In the genomic region with DNA sequence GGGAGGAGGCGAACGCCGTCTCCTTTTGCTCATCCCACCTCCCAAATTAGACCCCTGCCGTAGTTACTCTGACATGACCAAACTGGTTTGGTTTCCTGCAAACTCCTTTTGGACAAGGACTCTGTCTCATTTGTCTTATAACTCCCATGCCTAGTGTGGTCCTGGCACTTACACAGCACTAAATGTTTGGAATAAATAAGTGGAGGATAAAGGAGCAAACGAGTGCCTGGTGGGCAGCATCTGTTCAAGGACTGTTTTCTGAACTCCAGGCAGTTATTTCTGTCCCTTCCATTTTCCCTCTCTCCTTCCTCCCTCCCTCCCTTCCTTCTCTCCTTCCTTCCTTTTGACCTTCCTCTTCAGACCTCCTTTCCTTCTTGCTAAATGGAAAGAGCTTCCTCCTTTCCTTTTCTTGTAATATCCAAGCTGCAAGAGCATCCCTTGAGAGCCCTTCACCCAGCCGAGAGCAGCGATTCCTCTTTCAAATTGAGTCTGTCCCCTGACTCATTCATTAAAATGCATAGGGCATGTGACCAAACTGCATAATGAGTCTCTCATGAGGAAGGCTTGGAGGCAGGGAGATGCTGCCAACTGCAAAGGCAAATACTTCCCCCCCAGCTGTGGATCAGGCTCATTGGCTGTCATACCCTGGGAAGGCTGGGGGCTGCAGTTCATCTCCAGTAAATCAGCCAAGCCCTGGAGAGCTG, we compare ENCODE assay signal across 1 cellular context.
A peak's percentile ranks its signal among the peaks of the same experiment; 100 is the strongest.
TF ChIP-seq lines count a peak whose summit lies in the region.

No MANE protein-coding gene starts in this region.

TF ChIP-seq in HepG2, 621 proteins besides CTCF, POLR2A, EP300 and RAD21:
- peak; percentile 42 for TF ChIP-seq PCBP2 (optimal IDR thresholded peaks at IDR 0.05; ENCODE audit: low read depth, low read length, poor library complexity, severe bottlenecking)
- TF ChIP-seq BRD4 (CRISPR knock-in tag; IDR thresholded peaks at IDR 0.05) = no peak
TF ChIP-seq in HepG2: peak in this region for 1.
